ENCODE assay signal across 22 cellular contexts in genomic region chr1:169031566-169032224, GRCh38.
DNase-seq lines count a peak whose midpoint lies in the region; ATAC-seq, FAIRE-seq and TF ChIP-seq lines count a peak whose summit lies in the region.
"Had no signal": no experiment of that assay in that cellular context is flagged by ENCODE, and none has a peak within 500 bp of the region (broad histone marks: within the 10 kb centered on the region; RNA-seq: fewer than 3 reads in every experiment).

No MANE protein-coding gene starts in this region.

- H3K4me1 Mint-ChIP-seq in WTC11: no peaks in the 10 kb centered on the region
- H3K4me1 Mint-ChIP-seq in stimulated activated memory B cell treated with anti-CD40 and anti-IgM and Interleukin-4, amounts not matched to agents 10 μg/mL and 1 μg/mL and 100 μg/mL, for 72 hours: no peaks in the 10 kb centered on the region
- H3K4me1 Mint-ChIP-seq: natural killer cell had no signal

- DNase-seq in GM03348 (ENCODE audit: low spot score): peak; percentile 6
- no peak for DNase-seq in WTC11 (ENCODE audit: low spot score)
- DNase-seq in fibroblast of villous mesenchyme (ENCODE audit: low read depth): peak; percentile 16
- no peak for DNase-seq in psoas muscle
- DNase-seq in vagina (ENCODE audit: extremely low spot score in 2 of 2): no peak
- no peak for DNase-seq in pancreas
- no peak for DNase-seq in NOMO-1 treated with DMSO at 0.1 percent for 48 hours (lab: John Stamatoyannopoulos, UW; ENCODE audit: unreplicated experiment)
- DNase-seq: activated naive CD8-positive, alpha-beta T cell treated with anti-CD3 and anti-CD28 coated beads, Interleukin-2, amount 10 ng/mL, durations not matched to agents 7 days and 5 days; caudate nucleus; CD4-positive, alpha-beta T cell; DMS79; HCEC 1CT; natural killer cell; NCI-H2081; retina; SHP77; stimulated activated naive CD4-positive, alpha-beta T cell treated with Interleukin-2 at 50 U/mL for 16 hours had no signal

- POLR2A ChIA-PET in WTC11 (lab: Charles Lee): no interaction called here

- H3K36me3 Mint-ChIP-seq in WTC11: no peaks in the 10 kb centered on the region
- peaks cover under 1% of the 10 kb centered on the region for H3K36me3 Mint-ChIP-seq in stimulated activated memory B cell treated with anti-CD40 and anti-IgM and Interleukin-4, amounts not matched to agents 10 μg/mL and 1 μg/mL and 100 μg/mL, for 72 hours

- no peaks in the 10 kb centered on the region for H3K36me3 ChIP-seq in psoas muscle (ENCODE audit: insufficient read depth in 1 of 2, low read depth in 1 of 2)
- no peaks in the 10 kb centered on the region for H3K36me3 ChIP-seq in vagina
- H3K36me3 ChIP-seq in pancreas: no peaks in the 10 kb centered on the region

- no peak for TF ChIP-seq POLR2A in vagina (IDR thresholded peaks at IDR 0.05)

- H3K27me3 Mint-ChIP-seq in WTC11 (ENCODE audit: low read depth): no peaks in the 10 kb centered on the region
- H3K27me3 Mint-ChIP-seq in stimulated activated memory B cell treated with anti-CD40 and anti-IgM and Interleukin-4, amounts not matched to agents 10 μg/mL and 1 μg/mL and 100 μg/mL, for 72 hours: peaks cover 24% of the 10 kb centered on the region
- H3K27me3 Mint-ChIP-seq: CD4-positive, alpha-beta T cell had no signal

- intact Hi-C loops in psoas muscle (cut with DNase I): no loop called here
- intact Hi-C loops in vagina (cut with DNase I): no loop called here
- intact Hi-C loops in pancreas (cut with DNase I): no loop called here

- TF ChIP-seq CTCF in WTC11 (IDR thresholded peaks at IDR 0.05) (no peak), fibroblast of villous mesenchyme (IDR thresholded peaks at IDR 0.05; ENCODE audit: insufficient read depth, low read depth, low read length) (no peak), psoas muscle (IDR thresholded peaks at IDR 0.05) (no peak), vagina (IDR thresholded peaks at IDR 0.05) (no peak), pancreas (IDR thresholded peaks at IDR 0.05) (no peak)

- H3K4me3 Mint-ChIP-seq in WTC11: no peak overlapping the region
- no peak overlapping the region for H3K4me3 Mint-ChIP-seq in stimulated activated memory B cell treated with anti-CD40 and anti-IgM and Interleukin-4, amounts not matched to agents 10 μg/mL and 1 μg/mL and 100 μg/mL, for 72 hours
- H3K4me3 Mint-ChIP-seq: activated naive CD8-positive, alpha-beta T cell treated with anti-CD3 and anti-CD28 coated beads, Interleukin-2, amount 10 ng/mL, durations not matched to agents 7 days and 5 days; CD4-positive, alpha-beta T cell; natural killer cell; T-helper 1 cell treated with Interleukin-12 subunit alpha and Interleukin-12 subunit beta and Interleukin-4 antibody, amounts not matched to agents 30 μg/mL and 1 μg/mL, for 36 hours had no signal

- FAIRE-seq in pancreas (lab: Jason Lieb, UNC): no peak
- FAIRE-seq: islet of Langerhans had no signal

- 21 to 45% (median 43%) methylated on average over 5 of the region's 5 CpGs for WGBS in psoas muscle, 3 donors
- 71 to 76% methylated on average over 5 of the region's 5 CpGs for WGBS in pancreas, 2 donors

- CTCF ChIA-PET in WTC11 (lab: Charles Lee): interaction anchor here (0.6 kb wide), 1 partner anchor 515 kb away, joined by 3 read pairs; no protein-coding TSS in a partner anchor

- no peak overlapping the region for H3K4me3 ChIP-seq in fibroblast of villous mesenchyme (ENCODE audit: low read depth, low read length)
- H3K4me3 ChIP-seq in psoas muscle: peak overlapping the region; percentile 5
- H3K4me3 ChIP-seq in vagina: no peak overlapping the region
- H3K4me3 ChIP-seq in pancreas: no peak overlapping the region
- H3K4me3 ChIP-seq: lung had no signal

- H3K27me3 ChIP-seq in psoas muscle (ENCODE audit: insufficient read depth in 3 of 3, low read length in 2 of 3) (no peaks in the 10 kb centered on the region), vagina (no peaks in the 10 kb centered on the region), pancreas (no peaks in the 10 kb centered on the region)

- H3K9me3 ChIP-seq in psoas muscle (no peaks in the 10 kb centered on the region), vagina (no peaks in the 10 kb centered on the region), pancreas (no peaks in the 10 kb centered on the region)

- peaks cover 2% of the 10 kb centered on the region; the same call in 1 of the 2 replicates for H3K9me3 Mint-ChIP-seq in WTC11
- H3K9me3 Mint-ChIP-seq in stimulated activated memory B cell treated with anti-CD40 and anti-IgM and Interleukin-4, amounts not matched to agents 10 μg/mL and 1 μg/mL and 100 μg/mL, for 72 hours: peaks cover 5% of the 10 kb centered on the region

- H3K27ac Mint-ChIP-seq in WTC11: no peak overlapping the region
- no peak overlapping the region for H3K27ac Mint-ChIP-seq in stimulated activated memory B cell treated with anti-CD40 and anti-IgM and Interleukin-4, amounts not matched to agents 10 μg/mL and 1 μg/mL and 100 μg/mL, for 72 hours
- H3K27ac Mint-ChIP-seq: activated naive CD8-positive, alpha-beta T cell treated with anti-CD3 and anti-CD28 coated beads, Interleukin-2, amount 10 ng/mL, durations not matched to agents 7 days and 5 days; CD4-positive, alpha-beta T cell; natural killer cell; T-helper 1 cell treated with Interleukin-12 subunit alpha and Interleukin-12 subunit beta and Interleukin-4 antibody, amounts not matched to agents 30 μg/mL and 1 μg/mL, for 36 hours had no signal

- H3K4me1 ChIP-seq in psoas muscle (no peaks in the 10 kb centered on the region), vagina (no peaks in the 10 kb centered on the region), pancreas (no peaks in the 10 kb centered on the region)

- ATAC-seq in WTC11 (peak; percentile 44; the same call in 1 of the 2 replicates), psoas muscle (peak in 2 of 4 donors; percentile 21 to 48), pancreas (no peak)
- ATAC-seq in stimulated activated memory B cell treated with anti-CD40 and anti-IgM and Interleukin-4, amounts not matched to agents 10 μg/mL and 1 μg/mL and 100 μg/mL, for 72 hours: no peak
- ATAC-seq: natural killer cell had no signal

- H3K27ac ChIP-seq in psoas muscle: no peak overlapping the region
- H3K27ac ChIP-seq in vagina: no peak overlapping the region
- no peak overlapping the region for H3K27ac ChIP-seq in pancreas
- H3K27ac ChIP-seq: HL-60 had no signal

TF ChIP-seq in WTC11, 78 proteins besides CTCF, POLR2A, EP300 and RAD21:
- TF ChIP-seq IRF2 (CRISPR knock-in tag; IDR thresholded peaks at IDR 0.05; ENCODE audit: borderline replicate concordance, low read depth) (no peak), ZNF512 (CRISPR knock-in tag; IDR thresholded peaks at IDR 0.05; ENCODE audit: borderline replicate concordance) (peak; percentile 69; the same call in 1 of the 2 replicates)
TF ChIP-seq in WTC11: peak in this region for 1.

Comparison
In these comparisons a context has a peak if more than half of its experiments do, and no peak if none do; other contexts are left out.
1. DNase-seq: peak in GM03348 (single experiment) and fibroblast of villous mesenchyme (single experiment); none in WTC11 (single experiment), psoas muscle (0 of 2), vagina (0 of 2), pancreas (0 of 6) and NOMO-1 treated with DMSO at 0.1 percent for 48 hours (single experiment).